In genomic region chr11:83193315-83194283, GRCh38 we compare ENCODE assay signal across 8 cellular contexts. TPM values are rescaled to one million over a fixed set of nuclear protein-coding genes. Genes with fewer than 3 reads are reported as not detected.
DNase-seq lines count a peak whose midpoint lies in the region; ATAC-seq lines count a peak whose summit lies in the region.

Gene ANKRD42 (plus strand): TSS chr11:83193712. CDS start chr11:83194671, 959 bp downstream.

- peaks cover 10% of the 10 kb centered on the region for H3K36me3 ChIP-seq in muscle layer of colon (ENCODE audit: insufficient read depth, low read length)

- H3K4me1 ChIP-seq in muscle layer of colon (ENCODE audit: insufficient read depth, low read length), result peaks cover 39% of the 10 kb centered on the region

- peak; percentile 91 for ATAC-seq in GM21529 (IDR thresholded peaks at IDR 0.05; ENCODE audit: unreplicated experiment)
- ATAC-seq in esophagus mucosa, result peak; percentile 96

- no peaks in the 10 kb centered on the region for H3K27me3 Mint-ChIP-seq in IgD-negative memory B cell
- H3K27me3 Mint-ChIP-seq in activated T-cell treated with anti-CD3 and anti-CD28 coated beads, Interleukin-2, amount 50 U/mL, for 24 hours, result no peaks in the 10 kb centered on the region

- no peaks in the 10 kb centered on the region for H3K9me3 Mint-ChIP-seq in IgD-negative memory B cell
- no peaks in the 10 kb centered on the region for H3K9me3 Mint-ChIP-seq in activated T-cell treated with anti-CD3 and anti-CD28 coated beads, Interleukin-2, amount 50 U/mL, for 24 hours

- peak within 1 kb of the TSS; percentile 98 to 99 (median 99) for H3K4me3 Mint-ChIP-seq in IgD-negative memory B cell
- H3K4me3 Mint-ChIP-seq in activated T-cell treated with anti-CD3 and anti-CD28 coated beads, Interleukin-2, amount 50 U/mL, for 24 hours, result peak within 1 kb of the TSS; percentile 94

- H3K9ac ChIP-seq in muscle layer of colon (ENCODE audit: low read length), result peak within 1 kb of the TSS; percentile 98

- no peaks in the 10 kb centered on the region for H3K9me3 ChIP-seq in muscle layer of colon (ENCODE audit: low read length)

- no peaks in the 10 kb centered on the region for H3K27me3 ChIP-seq in muscle layer of colon (ENCODE audit: control insufficient read depth in 1 of 2, insufficient read depth in 2 of 2, low read length in 2 of 2)

- peaks cover 2% of the 10 kb centered on the region for H3K36me3 Mint-ChIP-seq in IgD-negative memory B cell
- H3K36me3 Mint-ChIP-seq in activated T-cell treated with anti-CD3 and anti-CD28 coated beads, Interleukin-2, amount 50 U/mL, for 24 hours (ENCODE audit: low read depth), result peaks cover 61% of the 10 kb centered on the region

- H3K4me3 ChIP-seq in muscle layer of colon (ENCODE audit: low read depth in 1 of 2, low read length in 2 of 2), result peak within 1 kb of the TSS; percentile 66 to 92

- peaks cover 30 to 35% (median 33%) of the 10 kb centered on the region in 3 donors for H3K4me1 Mint-ChIP-seq in IgD-negative memory B cell
- peaks cover 47% of the 10 kb centered on the region for H3K4me1 Mint-ChIP-seq in activated T-cell treated with anti-CD3 and anti-CD28 coated beads, Interleukin-2, amount 50 U/mL, for 24 hours (ENCODE audit: low read depth)

- H3K27ac ChIP-seq in muscle layer of colon (ENCODE audit: low read depth, low read length), result peak within 1 kb of the TSS; percentile 87

- H3K27ac Mint-ChIP-seq in IgD-negative memory B cell, result peak within 1 kb of the TSS; percentile 98 to 99 (median 98)
- peak within 1 kb of the TSS; percentile 97 for H3K27ac Mint-ChIP-seq in activated T-cell treated with anti-CD3 and anti-CD28 coated beads, Interleukin-2, amount 50 U/mL, for 24 hours

- DNase-seq in DMS114 treated with DMSO at 0.1 percent for 48 hours (lab: John Stamatoyannopoulos, UW; ENCODE audit: unreplicated experiment) (peak; percentile 90), OCI-M2 (lab: John Stamatoyannopoulos, UW; ENCODE audit: unreplicated experiment) (peak; percentile 53)
- peak; percentile 88 for DNase-seq in activated T-cell treated with anti-CD3 and anti-CD28 coated beads, Interleukin-2, amount 50 U/mL, for 24 hours
- DNase-seq in stimulated activated CD8-positive, alpha-beta memory T cell treated with anti-CD3 and anti-CD28 coated beads, Interleukin-7, amount 100 ng/mL, for 24 hours (ENCODE audit: low read depth), result peak; percentile 64

RNA-seq across cellular contexts. Expression of gene ANKRD42, which starts in this region (rescaled TPM):
- 6.0 TPM for polyA plus RNA-seq in IgD-negative memory B cell
- 5.1 TPM for total RNA-seq in esophagus mucosa

Comparison
In these comparisons a context has a peak if more than half of its experiments do, and no peak if none do; other contexts are left out.
1. Peak in every context shown above with its lines: DNase-seq, ATAC-seq, H3K4me3 ChIP-seq and H3K27ac ChIP-seq.